ENCODE assay signal across 21 cellular contexts in the genomic region with DNA sequence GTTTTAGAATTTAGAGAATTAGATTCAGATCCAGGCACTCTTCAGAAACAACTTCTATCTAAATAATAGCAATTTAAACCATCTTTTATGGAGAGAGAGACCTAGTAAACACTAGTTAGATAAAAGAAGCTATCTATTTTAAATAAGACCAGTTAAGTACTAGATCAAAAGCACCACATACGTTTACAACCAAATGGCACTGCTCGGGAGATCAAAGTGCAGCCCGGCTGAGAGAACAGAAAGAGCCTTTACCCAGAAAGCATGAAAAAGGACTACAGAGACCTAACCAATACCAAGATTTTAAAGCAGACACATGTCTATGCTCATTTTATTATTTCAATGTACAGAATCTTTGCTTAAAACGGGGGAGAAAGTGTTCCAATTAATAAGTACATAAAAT. TPM values are rescaled to one million over a fixed set of nuclear protein-coding genes. Genes with fewer than 3 reads are reported as not detected.
"Had no signal": no experiment of that assay in that cellular context is flagged by ENCODE, and none has a peak within 500 bp of the region (broad histone marks: within the 10 kb centered on the region; RNA-seq: fewer than 3 reads in every experiment).

No MANE protein-coding gene starts in this region.

- H3K27ac ChIP-seq: ascending aorta, breast epithelium, epithelial cell of prostate, heart left ventricle, left lung, prostate gland, stomach, thoracic aorta had no signal

- DNase-seq: activated CD4-positive, alpha-beta T cell treated with anti-CD3 and anti-CD28 coated beads, Interleukin-2, amount 50 U/mL, for 48 hours; activated CD4-positive, CD25-positive, alpha-beta regulatory T cell treated with anti-CD3 and anti-CD28 coated beads, Interleukin-2, amount 50 U/mL, for 72 hours; activated naive CD4-positive, alpha-beta T cell treated with anti-CD3 and anti-CD28 coated beads, Interleukin-2, amount 10 ng/mL, durations not matched to agents 7 days and 5 days; activated T-cell treated with anti-CD3 and anti-CD28 coated beads, Interleukin-2, amount 50 U/mL, for 24 hours; dermis blood vessel endothelial cell; effector memory CD8-positive, alpha-beta T cell; foreskin melanocyte; heart left ventricle; left lung; mammary epithelial cell; right cardiac atrium; stomach had no signal

- H3K27me3 ChIP-seq: ascending aorta, breast epithelium, heart left ventricle, left lung, stomach had no signal

- H3K4me3 ChIP-seq: ascending aorta, breast epithelium, heart left ventricle, left lung, prostate gland, stomach, thoracic aorta had no signal

- H3K36me3 ChIP-seq: ascending aorta, breast epithelium, heart left ventricle, left lung, prostate gland, stomach, thoracic aorta had no signal

- H3K36me3 Mint-ChIP-seq: activated naive CD4-positive, alpha-beta T cell treated with anti-CD3 and anti-CD28 coated beads, Interleukin-2, amount 10 ng/mL, durations not matched to agents 7 days and 5 days; natural killer cell treated with Interleukin-12 subunit alpha and Interleukin-12 subunit beta and Interleukin-15 and Interleukin-18, amount 100 ng/mL, for 72 hours had no signal

- H3K4me3 Mint-ChIP-seq: activated naive CD4-positive, alpha-beta T cell treated with anti-CD3 and anti-CD28 coated beads, Interleukin-2, amount 10 ng/mL, durations not matched to agents 7 days and 5 days; activated T-cell treated with anti-CD3 and anti-CD28 coated beads, Interleukin-2, amount 50 U/mL, for 24 hours; effector memory CD8-positive, alpha-beta T cell; natural killer cell treated with Interleukin-12 subunit alpha and Interleukin-12 subunit beta and Interleukin-15 and Interleukin-18, amount 100 ng/mL, for 72 hours had no signal

- H3K9me3 Mint-ChIP-seq: activated naive CD4-positive, alpha-beta T cell treated with anti-CD3 and anti-CD28 coated beads, Interleukin-2, amount 10 ng/mL, durations not matched to agents 7 days and 5 days; activated T-cell treated with anti-CD3 and anti-CD28 coated beads, Interleukin-2, amount 50 U/mL, for 24 hours; effector memory CD8-positive, alpha-beta T cell; natural killer cell treated with Interleukin-12 subunit alpha and Interleukin-12 subunit beta and Interleukin-15 and Interleukin-18, amount 100 ng/mL, for 72 hours had no signal

- H3K9me3 ChIP-seq: ascending aorta, breast epithelium, heart left ventricle, left lung, prostate gland, stomach, thoracic aorta had no signal

- ATAC-seq: effector memory CD8-positive, alpha-beta T cell; heart left ventricle; left lung; natural killer cell treated with Interleukin-12 subunit alpha and Interleukin-12 subunit beta and Interleukin-15 and Interleukin-18, amount 100 ng/mL, for 72 hours; right cardiac atrium had no signal

- H3K4me1 ChIP-seq: ascending aorta, breast epithelium, left lung, prostate gland, stomach had no signal

- H3K27me3 Mint-ChIP-seq: activated T-cell treated with anti-CD3 and anti-CD28 coated beads, Interleukin-2, amount 50 U/mL, for 24 hours had no signal

- H3K27ac Mint-ChIP-seq: activated naive CD4-positive, alpha-beta T cell treated with anti-CD3 and anti-CD28 coated beads, Interleukin-2, amount 10 ng/mL, durations not matched to agents 7 days and 5 days; activated T-cell treated with anti-CD3 and anti-CD28 coated beads, Interleukin-2, amount 50 U/mL, for 24 hours; effector memory CD8-positive, alpha-beta T cell; natural killer cell treated with Interleukin-12 subunit alpha and Interleukin-12 subunit beta and Interleukin-15 and Interleukin-18, amount 100 ng/mL, for 72 hours had no signal

RNA-seq across cellular contexts. Expression of a gene that starts 30.8 kb away (rescaled TPM):
- total RNA-seq: ascending aorta; dermis blood vessel endothelial cell; fibroblast of lung; left lung; mammary epithelial cell; natural killer cell treated with Interleukin-12 subunit alpha and Interleukin-12 subunit beta and Interleukin-15 and Interleukin-18, amount 100 ng/mL, for 72 hours; osteoblast; T-helper 1 cell treated with Interleukin-12 subunit alpha and Interleukin-12 subunit beta and Interleukin-4 antibody, amounts not matched to agents 30 ng/mL and 1 ng/mL, for 36 hours; thoracic aorta had no signal
